Comparison of ENCODE assay signal across 12 cellular contexts in genomic region chr6:113361014-113361645, GRCh38.
A peak's percentile ranks its signal among the peaks of the same experiment; 100 is the strongest.
DNase-seq lines count a peak whose midpoint lies in the region; ATAC-seq and TF ChIP-seq lines count a peak whose summit lies in the region.
"Had no signal": no experiment of that assay in that cellular context is flagged by ENCODE, and none has a peak within 500 bp of the region (broad histone marks: within the 10 kb centered on the region; RNA-seq: fewer than 3 reads in every experiment).

No MANE protein-coding gene starts in this region.

- DNase-seq in HCEC 1CT (peak; percentile 83), RWPE1 (ENCODE audit: low spot score) (peak; percentile 64), foreskin keratinocyte (peak; percentile 80 to 91), NCI-H1092 (lab: John Stamatoyannopoulos, UW) (no peak), NCI-H1436 (lab: John Stamatoyannopoulos, UW) (no peak)
- DNase-seq: activated CD8-positive, alpha-beta memory T cell treated with anti-CD3 and anti-CD28 coated beads, Interleukin-2, amount 50 U/mL, for 48 hours; GOT3; NCI-H2171 treated with DMSO at 0.1 percent for 48 hours; nucleus accumbens had no signal

- H3K27me3 ChIP-seq in ACC112 (ENCODE audit: insufficient read depth, low read length) = no peaks in the 10 kb centered on the region
- no peaks in the 10 kb centered on the region for H3K27me3 ChIP-seq in foreskin keratinocyte

- H2AFZ ChIP-seq in ACC112 (ENCODE audit: low read length, unreplicated experiment) = peak overlapping the region; percentile 37

- H3K27ac ChIP-seq in ACC112 (ENCODE audit: low read depth, low read length) = peak overlapping the region; percentile 26
- H3K27ac ChIP-seq in RWPE1 = no peak overlapping the region
- peak overlapping the region; percentile 75 for H3K27ac ChIP-seq in foreskin keratinocyte

- ATAC-seq in foreskin keratinocyte (peak; percentile 75), GM18909 (IDR thresholded peaks at IDR 0.05; ENCODE audit: poor library complexity, unreplicated experiment) (no peak), GM21825 (IDR thresholded peaks at IDR 0.05; ENCODE audit: unreplicated experiment) (no peak)

- POLR2A ChIA-PET in RWPE1 (lab: Yijun Ruan, JAX; ENCODE audit: low non-redundant PET) = no interaction called here

- H3K36me3 ChIP-seq in ACC112 (ENCODE audit: insufficient read depth, low read length) = no peaks in the 10 kb centered on the region

- CTCF ChIA-PET in RWPE1 (lab: Yijun Ruan, JAX) = no interaction called here

- TF ChIP-seq CTCF in RWPE1 (conservative IDR thresholded peaks at IDR 0.05; ENCODE audit: low read depth) = no peak
- no peak for TF ChIP-seq CTCF in foreskin keratinocyte (conservative IDR thresholded peaks at IDR 0.05)

- peaks cover 54% of the 10 kb centered on the region for H3K4me1 ChIP-seq in ACC112 (ENCODE audit: control insufficient read depth, insufficient read depth, low read length, unreplicated experiment)
- peaks cover 58% of the 10 kb centered on the region for H3K4me1 ChIP-seq in foreskin keratinocyte

- H3K79me2 ChIP-seq in ACC112 (ENCODE audit: control insufficient read depth, insufficient read depth, low read length, unreplicated experiment) = no peaks in the 10 kb centered on the region

- H3K4me3 ChIP-seq in ACC112 (ENCODE audit: low read depth, low read length) = no peak overlapping the region

Comparison
In these comparisons a context has a peak if more than half of its experiments do, and no peak if none do; other contexts are left out.
1. DNase-seq: peak in HCEC 1CT (single experiment), RWPE1 (single experiment) and foreskin keratinocyte (2 of 2); none in NCI-H1092 (single experiment) and NCI-H1436 (single experiment).